12 cellular contexts compared by ENCODE assay signal in the genomic region with DNA sequence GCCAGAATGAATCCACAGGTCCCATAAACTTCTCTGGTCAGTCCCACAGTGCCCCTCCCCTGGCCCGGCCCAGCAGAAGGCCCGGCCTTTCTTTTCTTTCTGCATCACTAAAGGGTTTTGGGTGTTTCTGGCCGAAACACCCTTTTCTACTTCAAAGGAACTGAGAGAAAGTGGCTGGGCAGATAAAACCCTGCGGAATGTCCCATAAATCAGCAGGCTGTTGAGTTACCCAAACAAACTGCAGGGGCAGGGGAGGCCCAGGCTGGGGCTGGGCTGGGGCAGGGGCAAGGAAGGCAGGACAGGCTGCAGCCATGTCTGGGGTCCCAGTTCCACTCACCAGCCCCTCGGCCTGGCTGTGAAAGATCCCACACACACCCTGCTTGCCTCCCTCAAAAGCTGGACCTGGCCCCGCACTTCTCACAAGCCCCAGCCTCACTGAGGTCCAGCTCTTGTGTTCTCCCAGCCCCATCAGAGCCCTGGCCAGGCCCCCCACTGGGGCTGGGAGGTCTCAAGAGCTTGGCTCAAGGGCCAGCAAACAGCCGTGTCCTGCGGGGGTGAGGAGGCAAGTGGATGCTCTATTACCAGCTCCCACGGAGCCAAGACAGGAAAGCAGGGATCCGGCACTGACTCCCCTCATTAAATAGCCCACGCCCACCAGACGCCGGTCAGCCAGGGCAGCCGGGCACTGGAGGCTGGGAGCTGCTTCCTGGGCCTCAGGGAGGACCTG. TPM values are rescaled to one million over a fixed set of nuclear protein-coding genes. Genes with fewer than 3 reads are reported as not detected.
DNase-seq lines count a peak whose midpoint lies in the region; ATAC-seq and TF ChIP-seq lines count a peak whose summit lies in the region.
"Had no signal": no experiment of that assay in that cellular context is flagged by ENCODE, and none has a peak within 500 bp of the region (broad histone marks: within the 10 kb centered on the region; RNA-seq: fewer than 3 reads in every experiment).

No MANE protein-coding gene starts in this region.

- H3K27me3 ChIP-seq in BE2C (no peaks in the 10 kb centered on the region), NT2/D1 (ENCODE audit: insufficient read depth, insufficient read length) (no peaks in the 10 kb centered on the region), muscle layer of colon (ENCODE audit: control insufficient read depth in 1 of 2, insufficient read depth in 2 of 2, low read length in 2 of 2) (no peaks in the 10 kb centered on the region)
- H3K27me3 ChIP-seq: testis had no signal

- H3K79me2 ChIP-seq in OCI-LY7 (ENCODE audit: insufficient read depth, low read depth, low read length) = no peaks in the 10 kb centered on the region

- BruUV-seq in OCI-LY7 (replicated peaks; lab: Mats Ljungman, UMichigan) = no TSS peak

- no peak overlapping the region for H3K4me2 ChIP-seq in OCI-LY7 (ENCODE audit: low read length)

- H3K36me3 ChIP-seq in BE2C = peaks cover 27% of the 10 kb centered on the region
- H3K36me3 ChIP-seq in NT2/D1 (ENCODE audit: insufficient read depth, insufficient read length, low read length) = peaks cover 21% of the 10 kb centered on the region
- H3K36me3 ChIP-seq in muscle layer of colon (ENCODE audit: insufficient read depth, low read length) = no peaks in the 10 kb centered on the region
- H3K36me3 ChIP-seq in OCI-LY7 (ENCODE audit: insufficient read depth, low read length) = no peaks in the 10 kb centered on the region

- intact Hi-C loops in OCI-LY7 (cut with micrococcal nuclease; ENCODE audit: unreplicated experiment) = no loop called here

- no peak overlapping the region for H2AFZ ChIP-seq in OCI-LY7 (ENCODE audit: low read length)

- CTCF ChIA-PET in OCI-LY7 (lab: Charles Lee; ENCODE audit: unreplicated experiment) = no interaction called here

- H3K9me2 ChIP-seq in OCI-LY7 (ENCODE audit: insufficient read depth, low read length) = no peaks in the 10 kb centered on the region

- H3K9ac ChIP-seq in NT2/D1 (ENCODE audit: insufficient read length, low read depth) (peak overlapping the region; percentile 72), muscle layer of colon (ENCODE audit: low read length) (no peak overlapping the region)

- no peak for ATAC-seq in GM18909 (IDR thresholded peaks at IDR 0.05; ENCODE audit: poor library complexity, unreplicated experiment)

- H3K4me1 ChIP-seq in BE2C (peaks cover 25% of the 10 kb centered on the region), NT2/D1 (ENCODE audit: insufficient read depth, insufficient read length) (peaks cover 33% of the 10 kb centered on the region), muscle layer of colon (ENCODE audit: insufficient read depth, low read length) (peaks cover 45% of the 10 kb centered on the region), OCI-LY7 (ENCODE audit: insufficient read depth, low read length, poor library complexity, severe bottlenecking) (no peaks in the 10 kb centered on the region)

- H3K27ac ChIP-seq in muscle layer of colon (ENCODE audit: low read depth, low read length) (peak overlapping the region; percentile 79), OCI-LY7 (ENCODE audit: low read depth, low read length, poor library complexity, severe bottlenecking) (no peak overlapping the region)
- H3K27ac ChIP-seq: testis had no signal

- POLR2A ChIA-PET in OCI-LY7 (lab: Charles Lee) = no interaction called here

- TF ChIP-seq CTCF in BE2C (IDR thresholded peaks at IDR 0.05; ENCODE audit: low read depth, low read length) = no peak
- TF ChIP-seq CTCF in fibroblast of the aortic adventitia (IDR thresholded peaks at IDR 0.05; ENCODE audit: insufficient read depth, low read length) = no peak
- no peak for TF ChIP-seq CTCF in OCI-LY7 (conservative IDR thresholded peaks at IDR 0.05; ENCODE audit: low read length)

- DNase-seq in BE2C (peak; percentile 21), NT2/D1 (ENCODE audit: low read depth, low spot score) (peak; percentile 72), fibroblast of the aortic adventitia (ENCODE audit: low read depth) (peak; percentile 61), OCI-LY7 (ENCODE audit: low spot score) (no peak), NCI-H1694 treated with DMSO at 0.1 percent for 48 hours (lab: John Stamatoyannopoulos, UW) (no peak), NCI-H1694 (lab: John Stamatoyannopoulos, UW) (no peak)
- DNase-seq: activated CD4-positive, alpha-beta T cell treated with anti-CD3 and anti-CD28 coated beads, Interleukin-2, amount 50 U/mL, for 4 hours; activated naive CD4-positive, alpha-beta T cell treated with anti-CD3 and anti-CD28 coated beads, Interleukin-2, amount 50 U/mL, for 16 hours; NCI-H187; testis had no signal

- H3K4me3 ChIP-seq in BE2C (ENCODE audit: low read depth, low read length) = no peak overlapping the region
- H3K4me3 ChIP-seq in NT2/D1 (ENCODE audit: insufficient read length, low read depth) = no peak overlapping the region
- H3K4me3 ChIP-seq in fibroblast of the aortic adventitia (ENCODE audit: low read depth, low read length) = no peak overlapping the region
- H3K4me3 ChIP-seq in muscle layer of colon (ENCODE audit: low read depth in 1 of 2, low read length in 2 of 2) = no peak overlapping the region
- no peak overlapping the region for H3K4me3 ChIP-seq in OCI-LY7 (ENCODE audit: low read depth, low read length, poor library complexity, severe bottlenecking)
- H3K4me3 ChIP-seq: testis had no signal

- H3K9me3 ChIP-seq in BE2C = no peaks in the 10 kb centered on the region
- H3K9me3 ChIP-seq in NT2/D1 (ENCODE audit: insufficient read depth, low read length) = no peaks in the 10 kb centered on the region
- no peaks in the 10 kb centered on the region for H3K9me3 ChIP-seq in muscle layer of colon (ENCODE audit: low read length)
- H3K9me3 ChIP-seq in OCI-LY7 (ENCODE audit: low read length) = no peaks in the 10 kb centered on the region
- H3K9me3 ChIP-seq: testis had no signal

- H4K20me1 ChIP-seq in OCI-LY7 (ENCODE audit: insufficient read depth, low read length) = no peaks in the 10 kb centered on the region

RNA-seq across cellular contexts. Expression of gene CCNK, which starts 41.9 kb away (rescaled TPM):
- 59.7 TPM for polyA plus RNA-seq in BE2C (2012; ENCODE audit: insufficient read depth, insufficient read length, low read depth)
- total RNA-seq in fibroblast of the aortic adventitia (ENCODE audit: low replicate concordance) (3.8 and 27.3 TPM in 2 replicates), OCI-LY7 (2022) (69.0 and 76.3 TPM in 2 replicates)
- total RNA-seq in OCI-LY7 (2014; rRNA removed; shearing (Covaris generic)) = 25.1 and 38.8 TPM in 2 replicates

RNA-seq across cellular contexts. Expression of gene SETD3, which starts 42.4 kb away (rescaled TPM):
- polyA plus RNA-seq in BE2C (2012; ENCODE audit: insufficient read depth, insufficient read length, low read depth) = 46.4 TPM
- total RNA-seq in fibroblast of the aortic adventitia (ENCODE audit: low replicate concordance) = 47.6 and 189 TPM in 2 replicates
- total RNA-seq in OCI-LY7 (2014; rRNA removed; shearing (Covaris generic)) = 42.4 and 45.2 TPM in 2 replicates
- 62.1 and 65.5 TPM in 2 replicates for total RNA-seq in OCI-LY7 (2022)

Comparison
In these comparisons a context has a peak if more than half of its experiments do, and no peak if none do; other contexts are left out.
1. DNase-seq: peak in BE2C (single experiment), NT2/D1 (single experiment) and fibroblast of the aortic adventitia (single experiment); none in OCI-LY7 (single experiment), NCI-H1694 treated with DMSO at 0.1 percent for 48 hours (single experiment) and NCI-H1694 (single experiment).